Comparison of ENCODE assay signal across 23 cellular contexts in the genomic region with DNA sequence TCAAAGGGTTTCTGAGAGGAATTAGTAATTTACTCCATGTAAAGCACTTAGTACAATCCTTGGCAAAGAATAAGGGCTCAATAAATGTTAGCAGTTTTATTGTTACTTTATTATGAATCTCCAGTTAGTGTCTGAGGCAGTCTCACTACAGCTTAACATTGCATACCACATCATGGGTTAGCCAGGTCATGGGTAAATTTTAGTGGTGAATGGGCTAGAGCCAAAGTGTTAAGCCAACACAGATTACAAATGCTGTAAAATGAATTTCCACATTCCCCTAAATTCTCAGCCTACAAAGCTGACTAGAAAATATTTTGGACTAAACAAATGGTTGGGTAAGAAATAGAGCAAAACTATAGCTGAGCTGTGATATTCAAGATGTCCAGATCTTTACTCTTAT.
"Had no signal": no experiment of that assay in that cellular context is flagged by ENCODE, and none has a peak within 500 bp of the region (broad histone marks: within the 10 kb centered on the region; RNA-seq: fewer than 3 reads in every experiment).

No MANE protein-coding gene starts in this region.

- H3K36me3 ChIP-seq: SJSA1 had no signal

- H3K27ac ChIP-seq: KMS-11, SJSA1, SK-N-MC had no signal

- H3K4me1 ChIP-seq: SJSA1 had no signal

- DNase-seq: NCI-H1092, NCI-H1105 treated with DMSO at 0.1 percent for 48 hours, NCI-H1417 treated with DMSO at 0.1 percent for 48 hours, NCI-H146, NCI-H1694 treated with DMSO at 0.1 percent for 48 hours, NCI-H1930, NCI-H2081, NCI-H2107, NCI-H2171, NCI-H226, NCI-H446, NCI-H510A, NCI-H524 treated with DMSO at 0.1 percent for 48 hours, NCI-H69, NCI-H774, Right ventricle myocardium superior, RPMI8226, SIG-M5 had no signal

- H3K9me3 ChIP-seq: SJSA1 had no signal

- H3K4me3 ChIP-seq: K562, SJSA1, SK-N-MC had no signal

- ATAC-seq: HepG2, K562 had no signal

- H3K27me3 ChIP-seq: SJSA1 had no signal

- H3K4me2 ChIP-seq: KMS-11 had no signal

- H3K9ac ChIP-seq: KMS-11 had no signal
